In genomic region chr19:28710278-28710677, GRCh38 we compare ENCODE assay signal across 2 cellular contexts.
TF ChIP-seq lines count a peak whose summit lies in the region.

No MANE protein-coding gene starts in this region.

TF ChIP-seq in Ishikawa, 13 proteins besides CTCF, POLR2A, EP300 and RAD21:
- TF ChIP-seq MAX (IDR thresholded peaks at IDR 0.05) (no peak), CREB1 (IDR thresholded peaks at IDR 0.05; ENCODE audit: low read depth) (no peak), TCF12 (IDR thresholded peaks at IDR 0.05; ENCODE audit: low read depth) (no peak), USF1 (IDR thresholded peaks at IDR 0.05) (no peak), TAF1 (IDR thresholded peaks at IDR 0.05; ENCODE audit: low read depth) (no peak), EGR1 (IDR thresholded peaks at IDR 0.05) (no peak), NFIC (IDR thresholded peaks at IDR 0.05) (no peak), YY1 (IDR thresholded peaks at IDR 0.05; ENCODE audit: low read depth) (no peak), ZBTB7A (IDR thresholded peaks at IDR 0.05; ENCODE audit: low read depth) (no peak), CEBPB (IDR thresholded peaks at IDR 0.05) (no peak), TEAD4 (IDR thresholded peaks at IDR 0.05) (no peak), FOXM1 (IDR thresholded peaks at IDR 0.05; ENCODE audit: borderline replicate concordance, low read depth) (no peak)

TF ChIP-seq in H1, 55 proteins besides CTCF, POLR2A, EP300 and RAD21 (continued from another document):
- TF ChIP-seq KDM1A (IDR thresholded peaks at IDR 0.05; ENCODE audit: borderline replicate concordance, low read length) (no peak), SP2 (IDR thresholded peaks at IDR 0.05; ENCODE audit: low read length) (no peak), SRF (IDR thresholded peaks at IDR 0.05; ENCODE audit: low read depth, low read length) (no peak), POLR2AphosphoS5 (IDR thresholded peaks at IDR 0.05; ENCODE audit: low read depth, low read length) (no peak), MAX (IDR thresholded peaks at IDR 0.05) (no peak), ATF2 (IDR thresholded peaks at IDR 0.05; ENCODE audit: low read length) (no peak)
TF ChIP-seq in H1: peak in this region for 0.
